Comparison of ENCODE assay signal across 14 cellular contexts in genomic region chr12:20211537-20211936, GRCh38.
DNase-seq lines count a peak whose midpoint lies in the region; TF ChIP-seq lines count a peak whose summit lies in the region.
"Had no signal": no experiment of that assay in that cellular context is flagged by ENCODE, and none has a peak within 500 bp of the region (broad histone marks: within the 10 kb centered on the region; RNA-seq: fewer than 3 reads in every experiment).

No MANE protein-coding gene starts in this region.

- H3K27ac ChIP-seq in left ventricle myocardium inferior (replicated peaks), result peak overlapping the region; percentile 89
- H3K27ac ChIP-seq in dorsolateral prefrontal cortex, result peak overlapping the region in 49 of 59 donors; percentile 1 to 85 (median 69)
- peak overlapping the region in 2 of 8 donors; percentile 8 to 18 for H3K27ac ChIP-seq in spleen
- H3K27ac ChIP-seq: VCaP had no signal

- DNase-seq in left ventricle myocardium inferior, result no peak
- DNase-seq in cardiac septum (ENCODE audit: low spot score), result no peak
- DNase-seq in dorsolateral prefrontal cortex, result no peak
- no peak for DNase-seq in osteocyte (ENCODE audit: extremely low spot score, unreplicated experiment)
- no peak for DNase-seq in erythroblast (lab: John Stamatoyannopoulos, UW)
- DNase-seq in spleen, result no peak
- DNase-seq in EL, result no peak
- DNase-seq in NCI-H2227 (lab: John Stamatoyannopoulos, UW; ENCODE audit: unreplicated experiment), result no peak
- DNase-seq: islet precursor cell, NCI-H1436, NCI-H82 had no signal

- no peak for TF ChIP-seq CTCF in left ventricle myocardium inferior (IDR thresholded peaks at IDR 0.05; ENCODE audit: borderline replicate concordance)
- TF ChIP-seq CTCF in dorsolateral prefrontal cortex (IDR thresholded peaks at IDR 0.05 in 54 of 56, conservative IDR thresholded peaks at IDR 0.05 in 2 of 56; ENCODE audit: low read depth in 1 of 56, partially characterized antibody in 56 of 56), result no peak
- no peak for TF ChIP-seq CTCF in osteocyte (IDR thresholded peaks at IDR 0.05)
- no peak for TF ChIP-seq CTCF in spleen (IDR thresholded peaks at IDR 0.05 in 8 of 11, conservative IDR thresholded peaks at IDR 0.05 in 3 of 11)

- H3K27me3 ChIP-seq in left ventricle myocardium inferior (ENCODE audit: low read depth) (no peaks in the 10 kb centered on the region), dorsolateral prefrontal cortex (no peaks in the 10 kb centered on the region), spleen (replicated peaks in 1 of 7) (no peaks in the 10 kb centered on the region)

- H3K4me3 Mint-ChIP-seq in osteocyte (ENCODE audit: unreplicated experiment), result no peak overlapping the region
- H3K4me3 Mint-ChIP-seq: neural crest cell, type B pancreatic cell had no signal

- WGBS in spleen, 5 donors, result 19 to 44% (median 28%) methylated on average over 3 of the region's 3 CpGs

- intact Hi-C loops in left ventricle myocardium inferior (cut with micrococcal nuclease), result no loop called here
- intact Hi-C loops in cardiac septum (cut with DNase I), result loop anchor here (5.0 to 10.0 kb wide), 4 partner anchors 161 to 469 kb away; no protein-coding TSS in a partner anchor
- intact Hi-C loops in dorsolateral prefrontal cortex (cut with DNase I), result loop anchor here in 1 of 2 donors (10.0 kb wide), 1 partner anchor 467 kb away; no protein-coding TSS in a partner anchor
- intact Hi-C loops in spleen (cut with DNase I; ENCODE audit: low total_unique reads), result no loop called here

- peaks cover 41% of the 10 kb centered on the region for H3K4me1 Mint-ChIP-seq in osteocyte (ENCODE audit: unreplicated experiment)

- peak overlapping the region; percentile 99 for H3K27ac Mint-ChIP-seq in osteocyte (ENCODE audit: unreplicated experiment)

- H3K4me1 ChIP-seq in left ventricle myocardium inferior (peaks cover 44% of the 10 kb centered on the region), spleen (peaks cover 0 to 15% (median 2%) of the 10 kb centered on the region in 6 donors)

- H3K9me3 ChIP-seq in left ventricle myocardium inferior (replicated peaks) (no peaks in the 10 kb centered on the region), spleen (no peaks in the 10 kb centered on the region)

- no peaks in the 10 kb centered on the region for H3K27me3 Mint-ChIP-seq in osteocyte (ENCODE audit: unreplicated experiment)
- H3K27me3 Mint-ChIP-seq: type B pancreatic cell had no signal

- H3K36me3 Mint-ChIP-seq in osteocyte (ENCODE audit: unreplicated experiment), result peaks cover 1% of the 10 kb centered on the region

- TF ChIP-seq POLR2A in erythroblast (IDR thresholded peaks at IDR 0.05; ENCODE audit: low read length) (no peak), spleen (IDR thresholded peaks at IDR 0.05) (no peak)

- H3K9me3 Mint-ChIP-seq in osteocyte (ENCODE audit: unreplicated experiment), result peaks cover 3% of the 10 kb centered on the region

- H3K36me3 ChIP-seq in left ventricle myocardium inferior (no peaks in the 10 kb centered on the region), spleen (no peaks in the 10 kb centered on the region)

- H3K4me3 ChIP-seq in left ventricle myocardium inferior (no peak overlapping the region), dorsolateral prefrontal cortex (peak overlapping the region in 1 of 59 donors; percentile 35), spleen (no peak overlapping the region)
